In the genomic region with DNA sequence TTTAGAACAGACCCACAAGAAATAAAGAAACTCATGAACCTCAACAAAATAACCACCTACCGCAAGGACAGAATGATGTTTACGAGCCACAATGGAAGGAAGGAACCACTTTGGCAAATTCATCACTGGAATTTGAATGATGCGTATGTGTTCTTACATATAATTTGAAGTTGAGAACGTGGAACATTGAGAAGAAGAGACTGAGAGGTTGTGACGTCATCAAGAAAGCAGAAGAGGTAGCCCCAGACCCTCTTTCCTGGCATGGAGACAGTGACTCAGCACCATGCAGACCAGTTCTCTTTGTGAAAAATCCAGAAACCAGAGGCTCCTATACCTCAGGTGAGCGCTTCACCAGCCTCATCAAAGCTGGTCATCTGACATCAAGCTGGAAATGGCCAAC, we compare ENCODE assay signal across 1 cellular context.
TF ChIP-seq lines count a peak whose summit lies in the region.

No MANE protein-coding gene starts in this region.

TF ChIP-seq in K562, 482 proteins besides CTCF, POLR2A, EP300 and RAD21 (continued from another document):
- TF ChIP-seq, protein P1, sequence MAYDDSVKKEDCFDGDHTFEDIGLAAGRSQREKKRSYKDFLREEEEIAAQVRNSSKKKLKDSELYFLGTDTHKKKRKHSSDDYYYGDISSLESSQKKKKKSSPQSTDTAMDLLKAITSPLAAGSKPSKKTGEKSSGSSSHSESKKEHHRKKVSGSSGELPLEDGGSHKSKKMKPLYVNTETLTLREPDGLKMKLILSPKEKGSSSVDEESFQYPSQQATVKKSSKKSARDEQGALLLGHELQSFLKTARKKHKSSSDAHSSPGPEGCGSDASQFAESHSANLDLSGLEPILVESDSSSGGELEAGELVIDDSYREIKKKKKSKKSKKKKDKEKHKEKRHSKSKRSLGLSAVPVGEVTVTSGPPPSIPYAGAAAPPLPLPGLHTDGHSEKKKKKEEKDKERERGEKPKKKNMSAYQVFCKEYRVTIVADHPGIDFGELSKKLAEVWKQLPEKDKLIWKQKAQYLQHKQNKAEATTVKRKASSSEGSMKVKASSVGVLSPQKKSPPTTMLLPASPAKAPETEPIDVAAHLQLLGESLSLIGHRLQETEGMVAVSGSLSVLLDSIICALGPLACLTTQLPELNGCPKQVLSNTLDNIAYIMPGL (CRISPR knock-in tag; IDR thresholded peaks at IDR 0.05), result no peak
- TF ChIP-seq ZC3H4 (CRISPR knock-in tag; IDR thresholded peaks at IDR 0.05; ENCODE audit: borderline replicate concordance), result no peak
- TF ChIP-seq ATF1 (CRISPR knock-in tag; IDR thresholded peaks at IDR 0.05), result no peak
- peak; percentile 74 for TF ChIP-seq ATF1 (tag; IDR thresholded peaks at IDR 0.05)
- TF ChIP-seq RBBP5 (IDR thresholded peaks at IDR 0.05; ENCODE audit: borderline replicate concordance, insufficient read depth, low read length, poor library complexity, severe bottlenecking), result no peak
- no peak for TF ChIP-seq MAFK (IDR thresholded peaks at IDR 0.05; ENCODE audit: low read length)
- TF ChIP-seq USF2 (CRISPR knock-in tag; IDR thresholded peaks at IDR 0.05), result no peak
- no peak for TF ChIP-seq ZNF217 (CRISPR knock-in tag; IDR thresholded peaks at IDR 0.05)
- no peak for TF ChIP-seq NFXL1 (CRISPR knock-in tag; IDR thresholded peaks at IDR 0.05)
- 0 out of 2 replicates have a peak, but pooled peaks have one; percentile 4 for TF ChIP-seq CREM (IDR thresholded peaks at IDR 0.05; ENCODE audit: low read depth)
- TF ChIP-seq, protein P2, sequence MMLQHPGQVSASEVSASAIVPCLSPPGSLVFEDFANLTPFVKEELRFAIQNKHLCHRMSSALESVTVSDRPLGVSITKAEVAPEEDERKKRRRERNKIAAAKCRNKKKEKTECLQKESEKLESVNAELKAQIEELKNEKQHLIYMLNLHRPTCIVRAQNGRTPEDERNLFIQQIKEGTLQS (IDR thresholded peaks at IDR 0.05), result peak; percentile 39; the same call in 1 of the 2 replicates
- TF ChIP-seq, protein P2 (CRISPR knock-in tag; conservative IDR thresholded peaks at IDR 0.05), result no peak
- no peak for TF ChIP-seq POLR2B (IDR thresholded peaks at IDR 0.05; ENCODE audit: low read depth, partially characterized antibody)
